8 cellular contexts compared by ENCODE assay signal in the genomic region with DNA sequence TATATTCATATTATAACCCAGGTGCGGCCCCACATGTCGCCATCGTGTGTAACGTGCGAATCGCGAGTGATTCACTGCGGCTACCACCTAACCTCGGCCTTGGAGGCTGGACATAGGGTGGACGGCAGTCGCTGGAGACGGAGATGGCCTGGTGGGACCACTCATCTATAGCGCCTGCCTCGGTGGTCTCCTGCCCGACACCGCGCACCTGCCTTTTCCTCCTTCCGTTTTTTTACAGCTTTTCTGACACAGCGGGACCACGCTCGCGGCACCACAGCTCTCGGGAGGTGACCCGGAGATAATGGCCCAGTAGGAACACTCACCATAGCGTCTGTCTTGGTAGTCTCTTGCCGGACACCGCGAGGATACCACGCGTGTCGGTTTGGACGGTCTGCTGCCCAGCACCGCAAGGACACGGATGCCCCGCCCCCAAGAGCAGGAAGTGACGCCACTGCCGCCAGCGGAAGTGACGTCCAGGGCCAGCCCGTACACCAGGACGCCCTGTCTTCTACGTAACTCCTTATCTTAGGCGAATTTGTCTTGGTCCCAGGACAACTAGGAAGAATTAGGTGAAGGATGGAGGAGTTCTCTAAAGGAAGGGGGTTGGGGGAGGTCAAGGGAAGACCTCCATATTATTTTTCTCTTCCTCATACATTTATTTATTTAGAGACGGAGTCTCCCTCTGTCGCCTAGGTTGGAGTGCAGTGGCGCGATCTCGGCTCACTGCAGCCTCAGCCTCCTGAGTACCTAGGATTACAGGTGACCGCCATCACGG. TPM values are rescaled to one million over a fixed set of nuclear protein-coding genes. Genes with fewer than 3 reads are reported as not detected.
DNase-seq lines count a peak whose midpoint lies in the region; ATAC-seq and TF ChIP-seq lines count a peak whose summit lies in the region.

No MANE protein-coding gene starts in this region.

- 46% methylated on average over 33 of the region's 50 CpGs for WGBS in right lobe of liver (ENCODE audit: insufficient coverage, low coverage, low lambda C conversion rate, missing lambda C conversion rate)

- TF ChIP-seq POLR2A in right lobe of liver (IDR thresholded peaks at IDR 0.05) = peak; percentile 47

- no peak for TF ChIP-seq CTCF in right lobe of liver (IDR thresholded peaks at IDR 0.05)

- H3K36me3 ChIP-seq in right lobe of liver = peaks cover 0 to 32% (median 11%) of the 10 kb centered on the region in 4 donors

- H3K27ac ChIP-seq in right lobe of liver = peak overlapping the region; percentile 71 to 88 (median 76)

- no peaks in the 10 kb centered on the region for H3K27me3 ChIP-seq in right lobe of liver

- ATAC-seq in HG02610 (IDR thresholded peaks at IDR 0.05; ENCODE audit: unreplicated experiment) (peak; percentile 53), right lobe of liver (peak; percentile 95 to 98 (median 96)), GM19023 (IDR thresholded peaks at IDR 0.05; ENCODE audit: unreplicated experiment) (no peak)

- DNase-seq in EH (ENCODE audit: low read depth) (peak; percentile 85), NCI-H446 treated with DMSO at 0.1 percent for 48 hours (lab: John Stamatoyannopoulos, UW) (peak; percentile 39), dermis microvascular lymphatic vessel endothelial cell (ENCODE audit: low read depth in 2 of 2) (peak; percentile 75 to 89), right lobe of liver (peak; percentile 84 to 90 (median 89))
- DNase-seq in activated CD4-positive, alpha-beta T cell treated with anti-CD3 and anti-CD28 coated beads, Interleukin-2, amount 50 U/mL, for 4 hours = peak; percentile 75 to 79
- DNase-seq in stimulated activated CD4-positive, alpha-beta T cell treated with anti-CD3 and anti-CD28 coated beads, Interleukin-2, amount 100 ng/mL, for 4 hours (ENCODE audit: low read depth) = peak; percentile 76

- intact Hi-C loops in right lobe of liver (cut with DNase I) = no loop called here

- peak overlapping the region; percentile 56 to 70 (median 67) for H3K4me3 ChIP-seq in right lobe of liver

- H3K4me1 ChIP-seq in right lobe of liver = peaks cover 0 to 9% (median 0%) of the 10 kb centered on the region in 4 donors

- H3K9me3 ChIP-seq in right lobe of liver = no peaks in the 10 kb centered on the region

RNA-seq across cellular contexts. Expression of a gene that starts 6.4 kb away (rescaled TPM):
- total RNA-seq in dermis microvascular lymphatic vessel endothelial cell (67.3 and 89.5 TPM in 2 replicates), right lobe of liver (10 to 100 TPM; 43.1 to 65.4 (median 50.1) TPM)

RNA-seq across cellular contexts. Expression of a gene that starts 17.1 kb away (rescaled TPM):
- total RNA-seq in dermis microvascular lymphatic vessel endothelial cell (2.3 and 3.7 TPM in 2 replicates), right lobe of liver (1 to 10 TPM in 1 of 6 experiments, under 1 TPM in 5; 0.37 to 1.0 (median 0.60) TPM)

Comparison
In these comparisons a context has a peak if more than half of its experiments do, and no peak if none do; other contexts are left out.
1. DNase-seq: peak in every context shown above with its lines; median percentile 89 in right lobe of liver; 85 in EH; 82 in dermis microvascular lymphatic vessel endothelial cell; 77 in activated CD4-positive, alpha-beta T cell treated with anti-CD3 and anti-CD28 coated beads, Interleukin-2, amount 50 U/mL, for 4 hours; 76 in stimulated activated CD4-positive, alpha-beta T cell treated with anti-CD3 and anti-CD28 coated beads, Interleukin-2, amount 100 ng/mL, for 4 hours; 39 in NCI-H446 treated with DMSO at 0.1 percent for 48 hours.